19 cellular contexts compared by ENCODE assay signal in the genomic region with DNA sequence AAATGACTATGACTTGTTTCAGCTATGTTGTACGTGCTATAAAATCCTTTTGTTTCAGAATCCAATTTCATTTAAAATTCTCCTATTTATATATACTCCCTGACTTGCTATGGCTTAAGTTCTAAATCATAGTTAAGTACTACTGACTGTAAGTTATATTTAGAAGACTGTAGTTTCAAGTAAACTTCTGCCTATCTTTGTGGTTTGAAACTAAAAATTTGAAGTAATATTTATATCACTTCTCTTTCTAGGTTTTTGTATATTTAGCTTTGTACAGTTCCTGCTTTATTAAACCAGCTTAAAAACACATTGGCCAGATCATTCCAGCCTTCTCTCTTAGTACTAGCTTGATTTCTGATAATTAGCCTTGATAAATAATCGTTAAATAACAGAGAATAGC.
DNase-seq lines count a peak whose midpoint lies in the region; ATAC-seq, FAIRE-seq and TF ChIP-seq lines count a peak whose summit lies in the region.
"Had no signal": no experiment of that assay in that cellular context is flagged by ENCODE, and none has a peak within 500 bp of the region (broad histone marks: within the 10 kb centered on the region; RNA-seq: fewer than 3 reads in every experiment).

No MANE protein-coding gene starts in this region.

- FAIRE-seq in urothelium cell line (lab: Jason Lieb, UNC) = no peak

- WGBS in body of pancreas, 2 donors = 92 to 94% methylated on average over 2 of the region's 2 CpGs
- WGBS in gastroesophageal sphincter (ENCODE audit: low coverage in 1 of 2), 2 donors = 91 to 92% methylated on average over 2 of the region's 2 CpGs

- TF ChIP-seq CTCF in GM13976 (IDR thresholded peaks at IDR 0.05; ENCODE audit: borderline replicate concordance, control extremely low read depth, extremely low read depth, insufficient read depth, missing control alignments) (no peak), body of pancreas (IDR thresholded peaks at IDR 0.05) (no peak), gastroesophageal sphincter (IDR thresholded peaks at IDR 0.05) (no peak)

- TF ChIP-seq EP300 in gastroesophageal sphincter (IDR thresholded peaks at IDR 0.05) = no peak

- H3K27me3 ChIP-seq in body of pancreas (no peaks in the 10 kb centered on the region), gastroesophageal sphincter (no peaks in the 10 kb centered on the region)
- H3K27me3 ChIP-seq: esophagus muscularis mucosa, heart right ventricle, spleen had no signal

- H3K4me1 ChIP-seq in body of pancreas (no peaks in the 10 kb centered on the region), gastroesophageal sphincter (no peaks in the 10 kb centered on the region)
- H3K4me1 ChIP-seq: Caco-2, esophagus muscularis mucosa, heart right ventricle had no signal

- intact Hi-C loops in body of pancreas (cut with DNase I) = no loop called here

- ATAC-seq in GM19455 (IDR thresholded peaks at IDR 0.05; ENCODE audit: unreplicated experiment) (peak; percentile 86), HG02763 (IDR thresholded peaks at IDR 0.05; ENCODE audit: unreplicated experiment) (peak; percentile 72), HG03469 (IDR thresholded peaks at IDR 0.05; ENCODE audit: unreplicated experiment) (peak; percentile 65), body of pancreas (no peak), esophagus mucosa (no peak), gastroesophageal sphincter (no peak)
- ATAC-seq: heart right ventricle, left cardiac atrium had no signal

- in situ Hi-C loops in GM13976 (cut with MboI; ENCODE audit: low sequenced_read_pairs, unreplicated experiment) = no loop called here

- H3K27ac ChIP-seq in body of pancreas = no peak overlapping the region
- H3K27ac ChIP-seq in gastroesophageal sphincter = no peak overlapping the region
- H3K27ac ChIP-seq: coronary artery, esophagus muscularis mucosa, heart right ventricle, spleen had no signal

- DNase-seq in GM13976 (ENCODE audit: low spot score) (peak; percentile 3), body of pancreas (no peak), urothelium cell line (ENCODE audit: low spot score) (no peak)
- DNase-seq: activated T-cell treated with anti-CD3 and anti-CD28 coated beads, Interleukin-2, amount 50 U/mL, for 48 hours; aorta; Caco-2; heart right ventricle; left cardiac atrium; NCI-H187 treated with DMSO at 0.1 percent for 48 hours; NCI-H748 treated with DMSO at 0.1 percent for 48 hours; spleen; T-helper 9 cell had no signal

- H3K4me3 ChIP-seq in body of pancreas (no peak overlapping the region), gastroesophageal sphincter (no peak overlapping the region)
- H3K4me3 ChIP-seq: coronary artery, esophagus muscularis mucosa, heart right ventricle, spleen had no signal

- no peaks in the 10 kb centered on the region for H3K36me3 ChIP-seq in body of pancreas (replicated peaks in 1 of 2; ENCODE audit: insufficient read depth in 1 of 2, low read depth in 2 of 2)
- no peaks in the 10 kb centered on the region for H3K36me3 ChIP-seq in gastroesophageal sphincter
- H3K36me3 ChIP-seq: esophagus muscularis mucosa, heart right ventricle, spleen had no signal

- TF ChIP-seq POLR2A in body of pancreas (IDR thresholded peaks at IDR 0.05) (no peak), gastroesophageal sphincter (IDR thresholded peaks at IDR 0.05) (no peak)

- H3K9me3 ChIP-seq in body of pancreas (no peaks in the 10 kb centered on the region), gastroesophageal sphincter (no peaks in the 10 kb centered on the region)
- H3K9me3 ChIP-seq: Caco-2, esophagus muscularis mucosa, heart right ventricle, spleen had no signal

Comparison
In these comparisons a context has a peak if more than half of its experiments do, and no peak if none do; other contexts are left out.
1. ATAC-seq: peak in GM19455 (single experiment), HG02763 (single experiment) and HG03469 (single experiment); none in body of pancreas (single experiment), esophagus mucosa (single experiment) and gastroesophageal sphincter (single experiment).